In the genomic region with DNA sequence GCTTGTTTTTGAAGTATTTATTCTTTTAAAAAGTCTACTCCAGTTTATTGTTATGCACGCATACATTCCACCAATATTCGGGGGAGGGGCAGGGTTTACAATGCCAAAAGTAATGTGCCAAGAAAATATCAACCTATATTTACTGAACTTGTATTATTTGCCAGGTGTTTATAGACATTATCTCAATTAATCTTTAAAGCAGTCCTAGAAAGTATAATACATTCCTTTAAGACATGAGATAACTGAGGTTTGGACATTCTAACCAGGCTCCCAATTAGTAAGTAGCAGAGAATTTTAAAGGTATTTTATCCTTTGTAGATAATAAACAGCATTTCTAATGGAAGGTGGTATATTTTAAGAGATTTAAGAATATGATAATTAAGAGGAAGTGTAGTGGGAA, we compare ENCODE assay signal across 6 cellular contexts.
"Had no signal": no experiment of that assay in that cellular context is flagged by ENCODE, and none has a peak within 500 bp of the region (broad histone marks: within the 10 kb centered on the region; RNA-seq: fewer than 3 reads in every experiment).

No MANE protein-coding gene starts in this region.

- H3K27ac ChIP-seq: GM23248 had no signal

- H2AFZ ChIP-seq: GM23248 had no signal

- FAIRE-seq: HTR-8/SVneo, K562 had no signal

- H3K9me3 ChIP-seq: HAP-1 had no signal

- ATAC-seq: K562 had no signal

- H3K4me3 ChIP-seq: GM23248, HAP-1, K562 had no signal

- H3K36me3 ChIP-seq: HAP-1 had no signal

- H3K9ac ChIP-seq: GM23248 had no signal

- DNase-seq: GM23248, H7, IMR-90 had no signal

- H3K4me1 ChIP-seq: HAP-1 had no signal
